In genomic region chr6:37311666-37312473, GRCh38 we compare ENCODE assay signal across 14 cellular contexts. TPM values are rescaled to one million over a fixed set of nuclear protein-coding genes. Genes with fewer than 3 reads are reported as not detected.
DNase-seq lines count a peak whose midpoint lies in the region; ATAC-seq, FAIRE-seq and TF ChIP-seq lines count a peak whose summit lies in the region.
"Had no signal": no experiment of that assay in that cellular context is flagged by ENCODE, and none has a peak within 500 bp of the region (broad histone marks: within the 10 kb centered on the region; RNA-seq: fewer than 3 reads in every experiment).

No MANE protein-coding gene starts in this region.

- H3K4me3 Mint-ChIP-seq in astrocyte (ENCODE audit: unreplicated experiment) = no peak overlapping the region
- H3K4me3 Mint-ChIP-seq: activated naive CD8-positive, alpha-beta T cell had no signal

- H3K9me3 ChIP-seq in astrocyte (ENCODE audit: insufficient read depth, low read depth, low read length) = no peaks in the 10 kb centered on the region
- no peaks in the 10 kb centered on the region for H3K9me3 ChIP-seq in sigmoid colon
- H3K9me3 ChIP-seq: BLaER1 treated with 17β-estradiol and CSF1 and Interleukin-3, amounts not matched to agents 10 nM and 100 nM had no signal

- TF ChIP-seq EP300 in sigmoid colon (IDR thresholded peaks at IDR 0.05) = no peak

- H3K27me3 Mint-ChIP-seq in astrocyte (ENCODE audit: low read depth, unreplicated experiment) = no peaks in the 10 kb centered on the region
- H3K27me3 Mint-ChIP-seq: activated naive CD8-positive, alpha-beta T cell had no signal

- peaks cover 13% of the 10 kb centered on the region for H3K36me3 ChIP-seq in astrocyte (ENCODE audit: insufficient read depth, low read length)
- H3K36me3 ChIP-seq in sigmoid colon = peaks cover 8 to 37% (median 13%) of the 10 kb centered on the region in 4 donors

- WGBS in sigmoid colon, 2 donors = 83 to 85% methylated on average over 2 of the region's 2 CpGs

- H3K4me1 ChIP-seq in astrocyte (ENCODE audit: insufficient read depth, low read length) (peaks cover 26% of the 10 kb centered on the region), sigmoid colon (peaks cover 0 to 37% (median 32%) of the 10 kb centered on the region in 4 donors)

- H3K27me3 ChIP-seq in astrocyte (ENCODE audit: insufficient read depth, low read length) (no peaks in the 10 kb centered on the region), sigmoid colon (no peaks in the 10 kb centered on the region)
- H3K27me3 ChIP-seq: BLaER1 treated with 17β-estradiol and CSF1 and Interleukin-3, amounts not matched to agents 10 nM and 100 nM had no signal

- peaks cover 5% of the 10 kb centered on the region for H3K9me3 Mint-ChIP-seq in astrocyte (ENCODE audit: unreplicated experiment)

- peak overlapping the region; percentile 5 for H3K9ac ChIP-seq in astrocyte (ENCODE audit: low read length)
- H3K9ac ChIP-seq: BLaER1 treated with 17β-estradiol and CSF1 and Interleukin-3, amounts not matched to agents 10 nM and 100 nM had no signal

- no peaks in the 10 kb centered on the region for H3K79me2 ChIP-seq in astrocyte (ENCODE audit: insufficient read depth, low read length)

- H3K27ac ChIP-seq in astrocyte (ENCODE audit: low read depth, low read length) (peak overlapping the region; percentile 11), sigmoid colon (no peak overlapping the region)
- H3K27ac ChIP-seq: BLaER1 treated with 17β-estradiol and CSF1 and Interleukin-3, amounts not matched to agents 10 nM and 100 nM had no signal

- peaks cover 8% of the 10 kb centered on the region for H4K20me1 ChIP-seq in astrocyte (ENCODE audit: insufficient read depth, low read length)

- H3K36me3 Mint-ChIP-seq in astrocyte (ENCODE audit: low read depth, unreplicated experiment) = peaks cover 18% of the 10 kb centered on the region
- H3K36me3 Mint-ChIP-seq: activated naive CD8-positive, alpha-beta T cell had no signal

- TF ChIP-seq CTCF in astrocyte (IDR thresholded peaks at IDR 0.05; ENCODE audit: insufficient read depth, low read depth, low read length) (no peak), sigmoid colon (IDR thresholded peaks at IDR 0.05) (no peak)

- no peak overlapping the region for H2AFZ ChIP-seq in astrocyte (ENCODE audit: low read depth, low read length)

- TF ChIP-seq POLR2A in sigmoid colon (IDR thresholded peaks at IDR 0.05) = no peak

- ATAC-seq in GM19035 (IDR thresholded peaks at IDR 0.05; ENCODE audit: unreplicated experiment) = no peak
- ATAC-seq: Panc1; stimulated activated naive CD8-positive, alpha-beta T cell treated with anti-CD3 and anti-CD28 coated beads, Interleukin-15, Interleukin-2, amounts not matched to agents 100 U/mL and 50 U/mL, for 24 hours had no signal

- H3K4me2 ChIP-seq in astrocyte (ENCODE audit: low read length) = peak overlapping the region; percentile 45
- H3K4me2 ChIP-seq: BLaER1 treated with 17β-estradiol and CSF1 and Interleukin-3, amounts not matched to agents 10 nM and 100 nM had no signal

- intact Hi-C loops in sigmoid colon (cut with DNase I) = no loop called here

- H3K4me1 Mint-ChIP-seq in astrocyte (ENCODE audit: low read depth, unreplicated experiment) = peaks cover 30% of the 10 kb centered on the region

- FAIRE-seq in astrocyte (lab: Jason Lieb, UNC) = no peak
- FAIRE-seq: keratinocyte had no signal

- H3K4me3 ChIP-seq in astrocyte (ENCODE audit: insufficient read depth, low read depth, low read length) (no peak overlapping the region), sigmoid colon (no peak overlapping the region)
- H3K4me3 ChIP-seq: BLaER1 treated with 17β-estradiol and CSF1 and Interleukin-3, amounts not matched to agents 10 nM and 100 nM had no signal

- peak overlapping the region; percentile 77 for H3K27ac Mint-ChIP-seq in astrocyte (ENCODE audit: unreplicated experiment)
- H3K27ac Mint-ChIP-seq: activated naive CD8-positive, alpha-beta T cell had no signal

- DNase-seq in Ammon's horn (ENCODE audit: low spot score) = peak; percentile 18
- peak; percentile 58 for DNase-seq in HT1080 (ENCODE audit: low read depth)
- peak; percentile 66 for DNase-seq in astrocyte (ENCODE audit: low read depth)
- peak; percentile 76 for DNase-seq in iris pigment epithelial cell (ENCODE audit: low read depth)
- DNase-seq in DMS 273 (lab: John Stamatoyannopoulos, UW; ENCODE audit: unreplicated experiment) = no peak
- DNase-seq in D341Med (ENCODE audit: low spot score) = no peak
- no peak for DNase-seq in sigmoid colon
- DNase-seq: NCI-H524 treated with DMSO at 0.1 percent for 48 hours; stimulated activated naive CD8-positive, alpha-beta T cell treated with anti-CD3 and anti-CD28 coated beads, Interleukin-15, Interleukin-2, amounts not matched to agents 100 U/mL and 50 U/mL, for 24 hours had no signal

RNA-seq across cellular contexts. Expression of gene RNF8, which starts 41.9 kb away (rescaled TPM):
- total RNA-seq in HT1080 (2014; rRNA removed; shearing (Covaris generic)) = 22.5 and 23.8 TPM in 2 replicates
- 19.3 and 20.7 TPM in 2 replicates for polyA plus RNA-seq in HT1080 (2015; cell fraction: cytosol; rRNA removed)
- polyA plus RNA-seq in HT1080 (2015; cell fraction: nucleus; rRNA removed) = 11.6 and 13.1 TPM in 2 replicates
- total RNA-seq in astrocyte = 22.4 and 25.1 TPM in 2 replicates
- 10 to 100 TPM in 2 of 4 donors, 1 to 10 TPM in 2; 8.8 to 18.5 (median 12.7) TPM for total RNA-seq in sigmoid colon
- 10 to 100 TPM; 10.2 to 12.3 (median 11.6) TPM for polyA plus RNA-seq in sigmoid colon

RNA-seq across cellular contexts. Expression of gene TMEM217, which starts 53.9 kb away (rescaled TPM):
- total RNA-seq in HT1080 (2014; rRNA removed; shearing (Covaris generic)) = 0.37 and 3.4 TPM in 2 replicates
- polyA plus RNA-seq in HT1080 (2015; cell fraction: cytosol; rRNA removed) = 0.71 and 2.4 TPM in 2 replicates
- polyA plus RNA-seq in HT1080 (2015; cell fraction: nucleus; rRNA removed) = 0.42 and 0.94 TPM in 2 replicates
- 7.3 and 8.2 TPM in 2 replicates for total RNA-seq in astrocyte
- 1 to 10 TPM in 2 of 4 donors, under 1 TPM in 1, not detected in 1; 0.55 to 5.3 (median 1.1) TPM for total RNA-seq in sigmoid colon
- polyA plus RNA-seq in sigmoid colon = under 1 TPM; 0.60 to 0.90 (median 0.69) TPM

RNA-seq across cellular contexts. Expression of gene TBC1D22B, which starts 54.3 kb away (rescaled TPM):
- 5.1 and 8.3 TPM in 2 replicates for total RNA-seq in HT1080 (2014; rRNA removed; shearing (Covaris generic))
- polyA plus RNA-seq in HT1080 (2015; cell fraction: cytosol; rRNA removed) = 10.9 and 13.8 TPM in 2 replicates
- 9.9 and 10.3 TPM in 2 replicates for polyA plus RNA-seq in HT1080 (2015; cell fraction: nucleus; rRNA removed)
- total RNA-seq in astrocyte (10.5 and 10.8 TPM in 2 replicates), sigmoid colon (1 to 10 TPM; 6.1 to 7.2 (median 6.3) TPM)
- polyA plus RNA-seq in sigmoid colon = 10 to 100 TPM in 1 of 3 donors, 1 to 10 TPM in 2; 8.6 to 10.8 (median 9.5) TPM

Comparison
In these comparisons a context has a peak if more than half of its experiments do, and no peak if none do; other contexts are left out.
1. DNase-seq: peak in Ammon's horn (single experiment), HT1080 (single experiment), astrocyte (single experiment) and iris pigment epithelial cell (single experiment); none in DMS 273 (single experiment), D341Med (single experiment) and sigmoid colon (single experiment).